ENCODE assay signal across 13 cellular contexts in the genomic region with DNA sequence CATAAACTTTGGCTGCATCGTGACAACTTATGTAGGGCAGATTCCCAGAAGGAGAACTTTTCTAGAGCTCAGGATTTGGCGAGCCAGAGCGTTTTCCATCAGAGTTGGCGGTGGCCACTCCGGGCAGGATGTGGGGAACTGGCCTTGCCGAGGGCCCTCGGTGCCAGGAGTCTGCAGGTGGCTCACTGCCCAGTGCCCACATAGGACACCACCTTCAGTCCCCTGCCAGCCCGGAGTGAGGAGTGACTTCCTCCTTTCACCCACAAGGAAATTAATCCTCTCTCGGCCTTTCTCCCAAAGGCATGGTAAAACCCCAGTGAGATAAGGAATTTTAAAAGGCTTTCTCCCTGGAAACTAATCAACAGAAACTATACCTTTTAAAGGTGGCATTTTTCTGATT. TPM values are rescaled to one million over a fixed set of nuclear protein-coding genes. Genes with fewer than 3 reads are reported as not detected.
DNase-seq lines count a peak whose midpoint lies in the region.
"Had no signal": no experiment of that assay in that cellular context is flagged by ENCODE, and none has a peak within 500 bp of the region (broad histone marks: within the 10 kb centered on the region; RNA-seq: fewer than 3 reads in every experiment).

No MANE protein-coding gene starts in this region.

- peaks cover 5% of the 10 kb centered on the region in 2 donors for H3K4me1 ChIP-seq in muscle layer of duodenum (ENCODE audit: control insufficient read depth in 1 of 2, insufficient read depth in 2 of 2, low read length in 2 of 2)
- H3K4me1 ChIP-seq in CD4-positive, alpha-beta memory T cell (ENCODE audit: insufficient read depth, low read length), result peaks cover 12% of the 10 kb centered on the region
- H3K4me1 ChIP-seq: uterus had no signal

- POLR2A ChIA-PET in CD4-positive, alpha-beta memory T cell (lab: Charles Lee; ENCODE audit: partially characterized antibody), result interaction anchor here (1.1 to 1.5 kb wide), 2 partner anchors 11 kb away, joined by 4 to 5 read pairs; no protein-coding TSS in a partner anchor

- H3K36me3 ChIP-seq in muscle layer of duodenum (ENCODE audit: control insufficient read depth in 1 of 2, insufficient read depth in 2 of 2, low read length in 2 of 2), result no peaks in the 10 kb centered on the region
- H3K36me3 ChIP-seq in CD4-positive, alpha-beta memory T cell (ENCODE audit: insufficient read depth, low read length), result no peaks in the 10 kb centered on the region
- H3K36me3 ChIP-seq: uterus had no signal

- no peaks in the 10 kb centered on the region for H3K9me3 Mint-ChIP-seq in CD4-positive, alpha-beta memory T cell

- H3K27me3 ChIP-seq in muscle layer of duodenum (ENCODE audit: low read depth, low read length), result no peaks in the 10 kb centered on the region
- no peaks in the 10 kb centered on the region for H3K27me3 ChIP-seq in CD4-positive, alpha-beta memory T cell (ENCODE audit: insufficient read depth, low read length)
- H3K27me3 ChIP-seq: uterus had no signal

- peak; percentile 71 for DNase-seq in Ammon's horn (ENCODE audit: low spot score)
- peak; percentile 2 for DNase-seq in MV-4-11 (lab: John Stamatoyannopoulos, UW)
- DNase-seq in fibroblast of gingiva (ENCODE audit: low read depth), result peak; percentile 36
- no peak for DNase-seq in CD4-positive, alpha-beta memory T cell
- no peak for DNase-seq in DMS 273 treated with DMSO at 0.1 percent for 48 hours (lab: John Stamatoyannopoulos, UW)
- no peak for DNase-seq in activated CD4-positive, CD25-positive, alpha-beta regulatory T cell (lab: John Stamatoyannopoulos, UW)
- DNase-seq in NCI-H69 (lab: John Stamatoyannopoulos, UW), result no peak
- DNase-seq: EL, NCI-H526 treated with DMSO at 0.1 percent for 48 hours had no signal

- peaks cover 5 to 15% (median 10%) of the 10 kb centered on the region in 4 donors for H3K4me1 Mint-ChIP-seq in CD4-positive, alpha-beta memory T cell

- H3K9me3 ChIP-seq in muscle layer of duodenum (ENCODE audit: control insufficient read depth in 1 of 2, low read length in 2 of 2), result no peaks in the 10 kb centered on the region
- no peaks in the 10 kb centered on the region for H3K9me3 ChIP-seq in CD4-positive, alpha-beta memory T cell (ENCODE audit: control insufficient read depth in 1 of 2, low read length in 2 of 2)
- H3K9me3 ChIP-seq: uterus had no signal

- no peaks in the 10 kb centered on the region for H3K36me3 Mint-ChIP-seq in CD4-positive, alpha-beta memory T cell

- no peak overlapping the region for H3K27ac Mint-ChIP-seq in CD4-positive, alpha-beta memory T cell

- CTCF ChIA-PET in CD4-positive, alpha-beta memory T cell (lab: Charles Lee; ENCODE audit: partially characterized antibody), result interaction anchor here (0.9 kb wide), 1 partner anchor 14 kb away, joined by 3 read pairs; no protein-coding TSS in a partner anchor

- peak overlapping the region; percentile 47 for H3K27ac ChIP-seq in muscle layer of duodenum (ENCODE audit: low read length)
- no peak overlapping the region for H3K27ac ChIP-seq in CD4-positive, alpha-beta memory T cell (ENCODE audit: low read depth, low read length)
- H3K27ac ChIP-seq: uterus had no signal

- no peak overlapping the region for H3K4me3 ChIP-seq in muscle layer of duodenum (ENCODE audit: low read depth in 1 of 2, low read length in 2 of 2)
- H3K4me3 ChIP-seq in CD4-positive, alpha-beta memory T cell (ENCODE audit: low read length in 2 of 2), result no peak overlapping the region
- H3K4me3 ChIP-seq: uterus had no signal

- H3K4me3 Mint-ChIP-seq in CD4-positive, alpha-beta memory T cell, result no peak overlapping the region

- H3K27me3 Mint-ChIP-seq in CD4-positive, alpha-beta memory T cell, result peaks cover 3 to 6% of the 10 kb centered on the region in 2 donors

- intact Hi-C loops in CD4-positive, alpha-beta memory T cell (cut with micrococcal nuclease), result no loop called here

RNA-seq across cellular contexts. Expression of a gene that starts 1.6 kb away (rescaled TPM):
- 1 to 10 TPM in 1 of 2 experiments, not detected in 1; 1.0 TPM for total RNA-seq in CD4-positive, alpha-beta memory T cell
- polyA plus RNA-seq in CD4-positive, alpha-beta memory T cell, result not detected
- total RNA-seq: H1, uterus had no signal
- polyA plus RNA-seq: H1, keratinocyte had no signal

RNA-seq across cellular contexts. Expression of a gene that starts 21.3 kb away (rescaled TPM):
- not detected for total RNA-seq in CD4-positive, alpha-beta memory T cell
- polyA plus RNA-seq in CD4-positive, alpha-beta memory T cell, result not detected

RNA-seq across cellular contexts. Expression of a gene that starts 27.1 kb away (rescaled TPM):
- total RNA-seq in CD4-positive, alpha-beta memory T cell, result 100 to 1,000 TPM; 108 to 109 TPM
- polyA plus RNA-seq in CD4-positive, alpha-beta memory T cell, result 10 to 100 TPM; 16.3 to 26.7 TPM

RNA-seq across cellular contexts. Expression of a gene that starts 57.9 kb away (rescaled TPM):
- total RNA-seq in CD4-positive, alpha-beta memory T cell, result 10 to 100 TPM; 84.0 to 89.2 TPM
- 10 to 100 TPM; 17.6 to 30.3 TPM for polyA plus RNA-seq in CD4-positive, alpha-beta memory T cell

Comparison
In these comparisons a context has a peak if more than half of its experiments do, and no peak if none do; other contexts are left out.
1. DNase-seq: peak in Ammon's horn (single experiment), MV-4-11 (single experiment) and fibroblast of gingiva (single experiment); none in CD4-positive, alpha-beta memory T cell (0 of 5), DMS 273 treated with DMSO at 0.1 percent for 48 hours (single experiment), activated CD4-positive, CD25-positive, alpha-beta regulatory T cell (0 of 4) and NCI-H69 (single experiment).